26 cellular contexts compared by ENCODE assay signal in the genomic region with DNA sequence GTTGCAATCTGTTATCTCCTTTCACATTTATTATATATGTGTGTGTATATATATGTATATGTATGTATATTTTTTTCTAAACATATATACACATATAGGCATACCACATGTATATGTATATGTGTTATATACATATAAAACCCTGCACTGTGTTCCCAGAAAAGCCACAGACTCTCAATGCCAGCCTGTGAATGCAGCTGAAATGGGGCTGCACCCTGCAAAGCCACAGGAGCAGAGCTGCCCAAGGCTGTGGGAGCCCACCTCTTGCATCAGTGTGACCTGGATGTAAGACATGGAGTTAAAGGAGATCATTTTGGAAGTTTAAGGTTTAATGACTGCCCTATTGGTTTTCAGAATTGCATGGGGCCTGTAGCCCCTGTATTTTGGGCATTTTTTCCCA.
DNase-seq lines count a peak whose midpoint lies in the region; ATAC-seq and TF ChIP-seq lines count a peak whose summit lies in the region.
"Had no signal": no experiment of that assay in that cellular context is flagged by ENCODE, and none has a peak within 500 bp of the region (broad histone marks: within the 10 kb centered on the region; RNA-seq: fewer than 3 reads in every experiment).

No MANE protein-coding gene starts in this region.

- no peaks in the 10 kb centered on the region for H4K20me1 ChIP-seq in DND-41 (ENCODE audit: insufficient read depth, low read length)
- H4K20me1 ChIP-seq: BLaER1; BLaER1 treated with 17β-estradiol and CSF1 and Interleukin-3, amounts not matched to agents 10 nM and 100 nM had no signal

- H3K9ac ChIP-seq in DND-41 (ENCODE audit: low read depth, low read length), result no peak overlapping the region
- H3K9ac ChIP-seq: BLaER1; BLaER1 treated with 17β-estradiol and CSF1 and Interleukin-3, amounts not matched to agents 10 nM and 100 nM had no signal

- no peak for TF ChIP-seq CTCF in DND-41 (IDR thresholded peaks at IDR 0.05; ENCODE audit: borderline replicate concordance, extremely low read depth, low read length, poor library complexity, severe bottlenecking)

- no peak overlapping the region for H3K27ac ChIP-seq in DND-41 (ENCODE audit: low read length)
- H3K27ac ChIP-seq: 22Rv1; A549; BLaER1; BLaER1 treated with 17β-estradiol and CSF1 and Interleukin-3, amounts not matched to agents 10 nM and 100 nM; C4-2B had no signal

- no peaks in the 10 kb centered on the region for H3K27me3 ChIP-seq in DND-41 (ENCODE audit: insufficient read depth, low read length, poor library complexity)
- H3K27me3 ChIP-seq: BE2C; BLaER1; BLaER1 treated with 17β-estradiol and CSF1 and Interleukin-3, amounts not matched to agents 10 nM and 100 nM had no signal

- no peaks in the 10 kb centered on the region for H3K36me3 ChIP-seq in DND-41 (ENCODE audit: insufficient read depth, low read length)
- H3K36me3 ChIP-seq: BE2C; BLaER1; BLaER1 treated with 17β-estradiol and CSF1 and Interleukin-3, amounts not matched to agents 10 nM and 100 nM had no signal

- H2AFZ ChIP-seq in DND-41 (ENCODE audit: low read depth, low read length), result no peak overlapping the region

- DNase-seq in DND-41 (peak; percentile 57), ureter (ENCODE audit: low spot score) (no peak)
- DNase-seq: 8988T; ACHN; AML-193; BE2C; C1 segment of cervical spinal cord; Caco-2; Calu3; CD4-positive, alpha-beta memory T cell; CD4-positive, alpha-beta T cell; CD4-positive, CD25-positive, alpha-beta regulatory T cell; CD8-positive, alpha-beta memory T cell; CD8-positive, alpha-beta T cell; COR-L47; DMS 273 treated with DMSO at 0.1 percent for 48 hours; DMS153; DMS53; DMS79; DMS79 treated with DMSO at 0.1 percent for 48 hours; EL had no signal

- no peak overlapping the region for H3K4me3 ChIP-seq in DND-41 (ENCODE audit: low read depth in 1 of 2, low read length in 2 of 2)
- H3K4me3 ChIP-seq: A549; BLaER1; BLaER1 treated with 17β-estradiol and CSF1 and Interleukin-3, amounts not matched to agents 10 nM and 100 nM had no signal

- H3K4me1 ChIP-seq in DND-41 (ENCODE audit: insufficient read depth, low read length), result no peaks in the 10 kb centered on the region
- H3K4me1 ChIP-seq: A549, BE2C, Caco-2 had no signal

- H3K4me2 ChIP-seq in DND-41 (ENCODE audit: insufficient read depth, low read length), result no peak overlapping the region
- H3K4me2 ChIP-seq: A549 had no signal

- peaks cover 3% of the 10 kb centered on the region for H3K9me3 ChIP-seq in DND-41 (ENCODE audit: insufficient read depth, low read length, severe bottlenecking)
- H3K9me3 ChIP-seq: A549, BE2C, BLaER1, Caco-2 had no signal

- peak; percentile 83 for ATAC-seq in DND-41 (ENCODE audit: insufficient read depth, low read depth)
- ATAC-seq: A549; CD8-positive, alpha-beta T cell had no signal

- H3K79me2 ChIP-seq in DND-41 (ENCODE audit: insufficient read depth, low read length), result no peaks in the 10 kb centered on the region
